ENCODE assay signal across 13 cellular contexts in genomic region chr15:29196306-29196705, GRCh38.
"Had no signal": no experiment of that assay in that cellular context is flagged by ENCODE, and none has a peak within 500 bp of the region (broad histone marks: within the 10 kb centered on the region; RNA-seq: fewer than 3 reads in every experiment).

No MANE protein-coding gene starts in this region.

- H3K36me3 Mint-ChIP-seq: activated naive CD8-positive, alpha-beta T cell treated with anti-CD3 and anti-CD28 coated beads for 36 hours had no signal

- H3K4me3 ChIP-seq: left lung, skin epidermis, tibial artery, vagina had no signal

- H3K4me3 Mint-ChIP-seq: activated naive CD8-positive, alpha-beta T cell treated with anti-CD3 and anti-CD28 coated beads for 36 hours had no signal

- H3K4me1 ChIP-seq: left lung, parathyroid adenoma, tibial artery, vagina had no signal

- H3K27ac ChIP-seq: left lung, parathyroid adenoma, skin epidermis, tibial artery, vagina had no signal

- H3K9me3 Mint-ChIP-seq: activated naive CD8-positive, alpha-beta T cell treated with anti-CD3 and anti-CD28 coated beads for 36 hours had no signal

- H3K4me1 Mint-ChIP-seq: activated naive CD8-positive, alpha-beta T cell treated with anti-CD3 and anti-CD28 coated beads for 36 hours had no signal

- H3K9ac ChIP-seq: parathyroid adenoma had no signal

- H3K79me2 ChIP-seq: parathyroid adenoma had no signal

- H2AFZ ChIP-seq: parathyroid adenoma had no signal

- H3K27me3 ChIP-seq: left lung, tibial artery, vagina had no signal

- H3K9me3 ChIP-seq: left lung, tibial artery, vagina had no signal

- H3K36me3 ChIP-seq: left lung, tibial artery, vagina had no signal

- DNase-seq: activated CD4-positive, alpha-beta T cell treated with anti-CD3 and anti-CD28 coated beads for 1 hour; activated CD4-positive, alpha-beta T cell treated with anti-CD3 and anti-CD28 coated beads, Interleukin-2, amount 50 U/mL, for 48 hours; activated gamma-delta T cell; activated naive CD8-positive, alpha-beta T cell treated with anti-CD3 and anti-CD28 coated beads for 36 hours; activated T-cell treated with anti-CD3 and anti-CD28 coated beads, Interleukin-2, amount 50 U/mL, for 48 hours; left lung; SW 1271; tibial artery had no signal

- H3K27ac Mint-ChIP-seq: activated naive CD8-positive, alpha-beta T cell treated with anti-CD3 and anti-CD28 coated beads for 36 hours had no signal

- ATAC-seq: left lung had no signal

- FAIRE-seq: colon, frontal cortex had no signal
